23 cellular contexts compared by ENCODE assay signal in genomic region chr18:63005306-63005705, GRCh38.
"Had no signal": no experiment of that assay in that cellular context is flagged by ENCODE, and none has a peak within 500 bp of the region (broad histone marks: within the 10 kb centered on the region; RNA-seq: fewer than 3 reads in every experiment).

No MANE protein-coding gene starts in this region.

- H3K36me3 ChIP-seq: lower lobe of right lung, pancreas, right lobe of liver, suprapubic skin, thyroid gland had no signal

- H3K4me1 ChIP-seq: lower lobe of right lung, pancreas, suprapubic skin, thyroid gland had no signal

- H3K27me3 ChIP-seq: dorsolateral prefrontal cortex, pancreas, right lobe of liver, suprapubic skin, thyroid gland had no signal

- DNase-seq: cerebellar nuclear complex; cortex of kidney; dorsolateral prefrontal cortex; effector CD4-positive, alpha-beta T cell; hypothalamus; immature natural killer cell; islet precursor cell; kidney glomerular epithelial cell; left ventricle myocardium superior; lower lobe of right lung; occipital lobe; pancreas; stimulated activated CD4-positive, alpha-beta T cell treated with anti-CD3 and anti-CD28 coated beads, Interleukin-2, amount 100 ng/mL, for 24 hours; stimulated activated CD4-positive, alpha-beta T cell treated with anti-CD3 and anti-CD28 coated beads, Interleukin-4, amount 100 ng/mL, for 24 hours; stimulated activated naive CD4-positive, alpha-beta T cell; stimulated activated naive CD8-positive, alpha-beta T cell treated with anti-CD3 and anti-CD28 coated beads, Interleukin-15, amount 100 ng/mL, for 72 hours; thyroid gland; trophoblast cell had no signal

- H3K4me3 Mint-ChIP-seq: immature natural killer cell; natural killer cell treated with Interleukin-12 subunit alpha and Interleukin-12 subunit beta and Interleukin-15 and Interleukin-18, amount 100 ng/mL, for 72 hours; stimulated activated naive CD8-positive, alpha-beta T cell treated with anti-CD3 and anti-CD28 coated beads, Interleukin-15, amount 100 ng/mL, for 72 hours had no signal

- H3K4me2 ChIP-seq: smooth muscle cell had no signal

- H3K9me3 ChIP-seq: lower lobe of right lung, pancreas, right lobe of liver, suprapubic skin, thyroid gland had no signal

- ATAC-seq: left ventricle myocardium superior; lower lobe of right lung; stimulated activated naive CD8-positive, alpha-beta T cell treated with anti-CD3 and anti-CD28 coated beads, Interleukin-15, amount 100 ng/mL, for 72 hours had no signal

- H3K36me3 Mint-ChIP-seq: immature natural killer cell; natural killer cell treated with Interleukin-12 subunit alpha and Interleukin-12 subunit beta and Interleukin-15 and Interleukin-18, amount 100 ng/mL, for 72 hours had no signal

- H3K27ac Mint-ChIP-seq: immature natural killer cell; natural killer cell treated with Interleukin-12 subunit alpha and Interleukin-12 subunit beta and Interleukin-15 and Interleukin-18, amount 100 ng/mL, for 72 hours; progenitor cell of endocrine pancreas; stimulated activated naive CD8-positive, alpha-beta T cell treated with anti-CD3 and anti-CD28 coated beads, Interleukin-15, amount 100 ng/mL, for 72 hours had no signal

- H3K27ac ChIP-seq: dorsolateral prefrontal cortex, lower lobe of right lung, pancreas, right lobe of liver, suprapubic skin, thyroid gland had no signal

- H3K4me1 Mint-ChIP-seq: immature natural killer cell; stimulated activated naive CD8-positive, alpha-beta T cell treated with anti-CD3 and anti-CD28 coated beads, Interleukin-15, amount 100 ng/mL, for 72 hours had no signal

- H3K4me3 ChIP-seq: dorsolateral prefrontal cortex, lower lobe of right lung, pancreas, right lobe of liver, smooth muscle cell, suprapubic skin, thyroid gland had no signal

- H3K9me3 Mint-ChIP-seq: immature natural killer cell; natural killer cell treated with Interleukin-12 subunit alpha and Interleukin-12 subunit beta and Interleukin-15 and Interleukin-18, amount 100 ng/mL, for 72 hours; stimulated activated naive CD8-positive, alpha-beta T cell treated with anti-CD3 and anti-CD28 coated beads, Interleukin-15, amount 100 ng/mL, for 72 hours had no signal
